1 cellular context compared by ENCODE assay signal in the genomic region with DNA sequence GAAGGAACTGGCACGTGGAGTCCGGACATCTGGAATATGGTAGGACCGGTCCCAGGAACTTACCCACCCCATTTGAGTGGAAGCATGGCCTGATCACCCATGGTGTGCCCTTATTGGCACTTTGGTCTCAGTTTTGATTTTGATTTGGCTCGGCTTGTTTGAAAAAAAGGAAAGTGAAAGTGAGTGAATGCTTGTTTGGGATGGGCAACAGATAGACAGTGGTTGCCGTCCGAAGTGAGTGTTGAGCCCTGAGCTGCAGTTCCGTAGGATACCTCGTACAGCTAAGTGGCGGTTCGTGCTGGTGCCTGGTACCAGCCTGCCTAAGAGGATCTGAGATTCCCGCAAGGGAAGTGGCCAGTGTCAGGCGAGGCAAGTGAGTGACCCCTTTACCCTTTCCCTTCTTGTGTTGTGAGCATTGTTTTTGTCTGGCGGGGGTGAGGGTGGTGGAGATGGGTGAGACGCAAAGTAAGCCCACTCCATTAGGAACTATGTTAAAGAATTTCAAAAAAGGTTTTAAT.
TF ChIP-seq lines count a peak whose summit lies in the region.

No MANE protein-coding gene starts in this region.

TF ChIP-seq in K562, 482 proteins besides CTCF, POLR2A, EP300 and RAD21 (continued from another document and continues in another):
- TF ChIP-seq, protein P1, sequence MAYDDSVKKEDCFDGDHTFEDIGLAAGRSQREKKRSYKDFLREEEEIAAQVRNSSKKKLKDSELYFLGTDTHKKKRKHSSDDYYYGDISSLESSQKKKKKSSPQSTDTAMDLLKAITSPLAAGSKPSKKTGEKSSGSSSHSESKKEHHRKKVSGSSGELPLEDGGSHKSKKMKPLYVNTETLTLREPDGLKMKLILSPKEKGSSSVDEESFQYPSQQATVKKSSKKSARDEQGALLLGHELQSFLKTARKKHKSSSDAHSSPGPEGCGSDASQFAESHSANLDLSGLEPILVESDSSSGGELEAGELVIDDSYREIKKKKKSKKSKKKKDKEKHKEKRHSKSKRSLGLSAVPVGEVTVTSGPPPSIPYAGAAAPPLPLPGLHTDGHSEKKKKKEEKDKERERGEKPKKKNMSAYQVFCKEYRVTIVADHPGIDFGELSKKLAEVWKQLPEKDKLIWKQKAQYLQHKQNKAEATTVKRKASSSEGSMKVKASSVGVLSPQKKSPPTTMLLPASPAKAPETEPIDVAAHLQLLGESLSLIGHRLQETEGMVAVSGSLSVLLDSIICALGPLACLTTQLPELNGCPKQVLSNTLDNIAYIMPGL (CRISPR knock-in tag; IDR thresholded peaks at IDR 0.05) = 0 out of 2 replicates have a peak, but pooled peaks have one; percentile 32
- TF ChIP-seq THRAP3 (IDR thresholded peaks at IDR 0.05; ENCODE audit: borderline replicate concordance) (peak; percentile 32; the same call in 1 of the 2 replicates), ZNF263 (CRISPR knock-in tag; IDR thresholded peaks at IDR 0.05; ENCODE audit: borderline replicate concordance) (no peak), NELFE (IDR thresholded peaks at IDR 0.05; ENCODE audit: insufficient read depth, insufficient read length) (no peak), NR1H2 (CRISPR knock-in tag; IDR thresholded peaks at IDR 0.05) (peak; percentile 1; the same call in 1 of the 2 replicates), ZNF780A (CRISPR knock-in tag; IDR thresholded peaks at IDR 0.05) (0 out of 2 replicates have a peak, but pooled peaks have one; percentile 3), HMBOX1 (IDR thresholded peaks at IDR 0.05) (no peak), ZSCAN32 (CRISPR knock-in tag; IDR thresholded peaks at IDR 0.05) (no peak), JUNB (CRISPR knock-in tag; conservative IDR thresholded peaks at IDR 0.05) (no peak), BCOR (IDR thresholded peaks at IDR 0.05) (no peak), ZEB2 (IDR thresholded peaks at IDR 0.05) (no peak), FOXK1 (CRISPR knock-in tag; IDR thresholded peaks at IDR 0.05; ENCODE audit: borderline replicate concordance) (no peak), BACH1 (tag; IDR thresholded peaks at IDR 0.05) (no peak), MED1 (CRISPR knock-in tag; IDR thresholded peaks at IDR 0.05; ENCODE audit: borderline replicate concordance) (no peak), KLF6 (CRISPR knock-in tag; IDR thresholded peaks at IDR 0.05; ENCODE audit: borderline replicate concordance) (no peak), KAT7 (CRISPR knock-in tag; IDR thresholded peaks at IDR 0.05; ENCODE audit: borderline replicate concordance) (no peak), ZNF282 (CRISPR knock-in tag; IDR thresholded peaks at IDR 0.05) (no peak), NFRKB (IDR thresholded peaks at IDR 0.05; ENCODE audit: low read depth) (peak; percentile 90), CHD1 (IDR thresholded peaks at IDR 0.05; ENCODE audit: low read length) (peak; percentile 89), ZNF511 (CRISPR knock-in tag; IDR thresholded peaks at IDR 0.05) (peak; percentile 37), RCOR1 (IDR thresholded peaks at IDR 0.05; ENCODE audit: borderline replicate concordance in 1 of 2, low read depth in 2 of 2, low read length in 2 of 2) (no peak), KLF13 (tag; IDR thresholded peaks at IDR 0.05; ENCODE audit: borderline replicate concordance, low read depth) (no peak), PHTF2 (CRISPR knock-in tag; IDR thresholded peaks at IDR 0.05) (0 out of 2 replicates have a peak, but pooled peaks have one; percentile 20), ZFX (CRISPR knock-in tag; IDR thresholded peaks at IDR 0.05) (no peak; the same call in none of the 2 replicates), ZNF699 (CRISPR knock-in tag; IDR thresholded peaks at IDR 0.05; ENCODE audit: insufficient replicate concordance) (no peak), AFF4 (CRISPR knock-in tag; IDR thresholded peaks at IDR 0.05) (0 out of 2 replicates have a peak, but pooled peaks have one; percentile 6), SMARCA5 (IDR thresholded peaks at IDR 0.05) (no peak), ETV1 (tag; conservative IDR thresholded peaks at IDR 0.05; ENCODE audit: low read depth) (0 out of 2 replicates have a peak, but pooled peaks have one; percentile 14), SAFB (IDR thresholded peaks at IDR 0.05; ENCODE audit: borderline replicate concordance, low read depth, low read length) (no peak), SMARCA4 (IDR thresholded peaks at IDR 0.05) (no peak), ZNF354B (CRISPR knock-in tag; IDR thresholded peaks at IDR 0.05) (no peak), PTRF (tag; IDR thresholded peaks at IDR 0.05) (peak; percentile 29; the same call in 1 of the 2 replicates), YY1 (IDR thresholded peaks at IDR 0.05; ENCODE audit: borderline replicate concordance in 1 of 3, control insufficient read depth in 1 of 3, extremely low read depth in 1 of 3, insufficient read depth in 3 of 3, insufficient read length in 1 of 3, insufficient replicate concordance in 2 of 3, low read depth in 1 of 3, low read length in 2 of 3) (peak in 1 of 3 experiments; percentile 4), DNMT1 (IDR thresholded peaks at IDR 0.05) (no peak), CHCHD3 (CRISPR knock-in tag; IDR thresholded peaks at IDR 0.05) (no peak), CSDE1 (IDR thresholded peaks at IDR 0.05) (no peak), ZC3H4 (CRISPR knock-in tag; IDR thresholded peaks at IDR 0.05; ENCODE audit: borderline replicate concordance) (no peak), ZNF184 (CRISPR knock-in tag; IDR thresholded peaks at IDR 0.05) (no peak), ZFP30 (CRISPR knock-in tag; IDR thresholded peaks at IDR 0.05; ENCODE audit: borderline replicate concordance) (0 out of 2 replicates have a peak, but pooled peaks have one; percentile 2), RUNX1 (IDR thresholded peaks at IDR 0.05; ENCODE audit: low read depth) (no peak), CAMTA2 (CRISPR knock-in tag; conservative IDR thresholded peaks at IDR 0.05) (peak; percentile 13; the same call in 1 of the 2 replicates), LEF1 (IDR thresholded peaks at IDR 0.05) (no peak), KDM4B (IDR thresholded peaks at IDR 0.05; ENCODE audit: borderline replicate concordance in 2 of 2, low read depth in 1 of 2) (no peak), MYC (IDR thresholded peaks at IDR 0.05; ENCODE audit: low read depth, low read length) (no peak), MYC (CRISPR knock-in tag; IDR thresholded peaks at IDR 0.05; ENCODE audit: borderline replicate concordance, low read depth) (peak; percentile 65; the same call in 1 of the 2 replicates), ZC3H8 (IDR thresholded peaks at IDR 0.05) (no peak), ZNF436 (CRISPR knock-in tag; IDR thresholded peaks at IDR 0.05) (0 out of 2 replicates have a peak, but pooled peaks have one; percentile 14), TEAD4 (IDR thresholded peaks at IDR 0.05; ENCODE audit: low read length) (no peak), TEAD4 (CRISPR knock-in tag; IDR thresholded peaks at IDR 0.05; ENCODE audit: borderline replicate concordance) (no peak), ZNF740 (CRISPR knock-in tag; IDR thresholded peaks at IDR 0.05) (0 out of 2 replicates have a peak, but pooled peaks have one; percentile 23), ZNF740 (tag; IDR thresholded peaks at IDR 0.05) (no peak), FOSL1 (tag; conservative IDR thresholded peaks at IDR 0.05) (no peak), MTA3 (IDR thresholded peaks at IDR 0.05; ENCODE audit: borderline replicate concordance) (no peak), OTX1 (CRISPR knock-in tag; IDR thresholded peaks at IDR 0.05) (peak; percentile 59; the same call in 1 of the 2 replicates), NRF1 (conservative IDR thresholded peaks at IDR 0.05 in 1 of 2, IDR thresholded peaks at IDR 0.05 in 1 of 2) (no peak), NFXL1 (CRISPR knock-in tag; IDR thresholded peaks at IDR 0.05) (no peak)
- TF ChIP-seq, protein P2, sequence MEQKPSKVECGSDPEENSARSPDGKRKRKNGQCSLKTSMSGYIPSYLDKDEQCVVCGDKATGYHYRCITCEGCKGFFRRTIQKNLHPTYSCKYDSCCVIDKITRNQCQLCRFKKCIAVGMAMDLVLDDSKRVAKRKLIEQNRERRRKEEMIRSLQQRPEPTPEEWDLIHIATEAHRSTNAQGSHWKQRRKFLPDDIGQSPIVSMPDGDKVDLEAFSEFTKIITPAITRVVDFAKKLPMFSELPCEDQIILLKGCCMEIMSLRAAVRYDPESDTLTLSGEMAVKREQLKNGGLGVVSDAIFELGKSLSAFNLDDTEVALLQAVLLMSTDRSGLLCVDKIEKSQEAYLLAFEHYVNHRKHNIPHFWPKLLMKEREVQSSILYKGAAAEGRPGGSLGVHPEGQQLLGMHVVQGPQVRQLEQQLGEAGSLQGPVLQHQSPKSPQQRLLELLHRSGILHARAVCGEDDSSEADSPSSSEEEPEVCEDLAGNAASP (IDR thresholded peaks at IDR 0.05) = no peak
- TF ChIP-seq, protein P3, sequence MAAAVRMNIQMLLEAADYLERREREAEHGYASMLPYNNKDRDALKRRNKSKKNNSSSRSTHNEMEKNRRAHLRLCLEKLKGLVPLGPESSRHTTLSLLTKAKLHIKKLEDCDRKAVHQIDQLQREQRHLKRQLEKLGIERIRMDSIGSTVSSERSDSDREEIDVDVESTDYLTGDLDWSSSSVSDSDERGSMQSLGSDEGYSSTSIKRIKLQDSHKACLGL (CRISPR knock-in tag; IDR thresholded peaks at IDR 0.05; ENCODE audit: borderline replicate concordance, poor library complexity, severe bottlenecking) = no peak
- TF ChIP-seq, protein P4, sequence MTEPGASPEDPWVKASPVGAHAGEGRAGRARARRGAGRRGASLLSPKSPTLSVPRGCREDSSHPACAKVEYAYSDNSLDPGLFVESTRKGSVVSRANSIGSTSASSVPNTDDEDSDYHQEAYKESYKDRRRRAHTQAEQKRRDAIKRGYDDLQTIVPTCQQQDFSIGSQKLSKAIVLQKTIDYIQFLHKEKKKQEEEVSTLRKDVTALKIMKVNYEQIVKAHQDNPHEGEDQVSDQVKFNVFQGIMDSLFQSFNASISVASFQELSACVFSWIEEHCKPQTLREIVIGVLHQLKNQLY (CRISPR knock-in tag; conservative IDR thresholded peaks at IDR 0.05) = no peak
